Comparison of ENCODE assay signal across 31 cellular contexts in the genomic region with DNA sequence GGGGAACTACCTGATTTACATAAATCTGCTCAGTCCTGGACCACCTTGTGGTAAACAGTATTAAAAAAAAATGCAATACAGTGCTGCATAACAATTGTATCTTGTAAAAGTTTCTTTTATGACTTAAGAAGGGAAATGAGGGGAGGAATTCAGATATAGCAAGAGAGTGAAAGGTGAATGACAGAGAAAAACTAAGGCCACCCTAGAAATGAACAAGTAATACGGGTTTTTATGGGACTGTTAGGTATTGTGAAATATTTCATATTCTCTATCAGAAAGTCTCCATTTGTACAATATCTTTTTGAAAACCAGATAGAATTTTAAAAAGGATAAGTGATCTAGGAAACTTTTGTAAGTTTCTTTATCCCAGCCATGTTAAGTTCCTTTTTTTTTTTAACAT.
"Had no signal": no experiment of that assay in that cellular context is flagged by ENCODE, and none has a peak within 500 bp of the region (broad histone marks: within the 10 kb centered on the region; RNA-seq: fewer than 3 reads in every experiment).

No MANE protein-coding gene starts in this region.

- DNase-seq: activated B cell treated with CpG ODN at 0.5 μM for 24 hours; activated CD4-positive, alpha-beta memory T cell treated with anti-CD3 and anti-CD28 coated beads, Interleukin-2, amount 10 ng/mL, durations not matched to agents 7 days and 5 days; activated CD4-positive, alpha-beta T cell treated with anti-CD3 and anti-CD28 coated beads for 4 hours; activated CD4-positive, alpha-beta T cell treated with anti-CD3 and anti-CD28 coated beads, Interleukin-2, amount 10 ng/mL, durations not matched to agents 24 days and 14 days; activated CD4-positive, alpha-beta T cell treated with anti-CD3 and anti-CD28 coated beads, Interleukin-2, amount 50 U/mL, for 1 hour; activated CD4-positive, alpha-beta T cell treated with anti-CD3 and anti-CD28 coated beads, Interleukin-2, amount 50 U/mL, for 4 hours; activated CD4-positive, CD25-positive, alpha-beta regulatory T cell treated with anti-CD3 and anti-CD28 coated beads, Interleukin-2, amount 50 U/mL, for 72 hours; activated CD8-positive, alpha-beta memory T cell treated with anti-CD3 and anti-CD28 coated beads for 24 hours; activated CD8-positive, alpha-beta memory T cell treated with anti-CD3 and anti-CD28 coated beads, Interleukin-2, amount 10 ng/mL, durations not matched to agents 7 days and 5 days; activated CD8-positive, alpha-beta memory T cell treated with anti-CD3 and anti-CD28 coated beads, Interleukin-2, amount 50 U/mL, for 48 hours; activated CD8-positive, alpha-beta T cell treated with anti-CD3 and anti-CD28 coated beads, Interleukin-2, amount 10 ng/mL, durations not matched to agents 7 days and 5 days; activated effector memory CD4-positive, alpha-beta T cell treated with Interleukin-2 at 50 U/mL for 16 hours; activated gamma-delta T cell; activated naive CD4-positive, alpha-beta T cell treated with anti-CD3 and anti-CD28 coated beads, Interleukin-2, amount 10 ng/mL, durations not matched to agents 7 days and 5 days; activated naive CD4-positive, alpha-beta T cell treated with Interleukin-2 at 50 U/mL for 16 hours; activated naive CD8-positive, alpha-beta T cell treated with anti-CD3 and anti-CD28 coated beads, Interleukin-2, amount 10 ng/mL, durations not matched to agents 7 days and 5 days; activated naive CD8-positive, alpha-beta T cell treated with anti-CD3 and anti-CD28 coated beads, Interleukin-2, amount 50 U/mL, for 24 hours; activated T-cell treated with anti-CD3 and anti-CD28 coated beads, Interleukin-2, amount 50 U/mL, for 24 hours; activated T-cell treated with anti-CD3 and anti-CD28 coated beads, Interleukin-2, amount 50 U/mL, for 48 hours; amygdala; anterior cingulate cortex; caudate nucleus; cerebellar nuclear complex; T-helper 1 cell; T-helper 2 cell; T-helper 9 cell had no signal

- FAIRE-seq: bronchial epithelial cell, TTC549 had no signal

- H3K27me3 ChIP-seq: ascending aorta, cardiac muscle cell had no signal

- H3K36me3 ChIP-seq: ascending aorta, cardiac muscle cell had no signal

- ATAC-seq: activated CD8-positive, alpha-beta memory T cell treated with anti-CD3 and anti-CD28 coated beads, Interleukin-2, amount 10 ng/mL, durations not matched to agents 7 days and 5 days; activated CD8-positive, alpha-beta T cell treated with anti-CD3 and anti-CD28 coated beads, Interleukin-2, amount 10 ng/mL, durations not matched to agents 7 days and 5 days; activated naive CD8-positive, alpha-beta T cell treated with anti-CD3 and anti-CD28 coated beads, Interleukin-2, amount 50 U/mL, for 24 hours had no signal

- H3K9me3 ChIP-seq: ascending aorta had no signal

- H3K27ac ChIP-seq: ascending aorta, cardiac muscle cell, VCaP had no signal

- H3K4me3 ChIP-seq: ascending aorta, cardiac muscle cell had no signal

- H3K4me1 ChIP-seq: ascending aorta had no signal
